ENCODE assay signal across 11 cellular contexts in genomic region chr9:133986061-133986460, GRCh38.
"Had no signal": no experiment of that assay in that cellular context is flagged by ENCODE, and none has a peak within 500 bp of the region (broad histone marks: within the 10 kb centered on the region; RNA-seq: fewer than 3 reads in every experiment).

No MANE protein-coding gene starts in this region.

- H3K9me3 Mint-ChIP-seq: activated naive CD4-positive, alpha-beta T cell treated with anti-CD3 and anti-CD28 coated beads, Interleukin-2, amount 50 U/mL, for 24 hours; endodermal cell; stimulated activated naive CD8-positive, alpha-beta T cell treated with anti-CD3 and anti-CD28 coated beads, Interleukin-15, Interleukin-2, amounts not matched to agents 100 ng/mL and 50 ng/mL, for 24 hours had no signal

- H3K9me3 ChIP-seq: body of pancreas, left lung, psoas muscle had no signal

- ATAC-seq: body of pancreas, left lung, psoas muscle had no signal

- H3K36me3 ChIP-seq: left lung had no signal

- H3K4me3 ChIP-seq: body of pancreas, left lung, psoas muscle, SK-N-MC had no signal

- H3K36me3 Mint-ChIP-seq: activated naive CD4-positive, alpha-beta T cell treated with anti-CD3 and anti-CD28 coated beads, Interleukin-2, amount 50 U/mL, for 24 hours had no signal

- H3K4me1 Mint-ChIP-seq: activated naive CD4-positive, alpha-beta T cell treated with anti-CD3 and anti-CD28 coated beads, Interleukin-2, amount 50 U/mL, for 24 hours had no signal

- H3K27ac ChIP-seq: left lung, psoas muscle, SK-N-MC had no signal

- H3K27me3 ChIP-seq: body of pancreas had no signal

- H3K27me3 Mint-ChIP-seq: stimulated activated naive CD8-positive, alpha-beta T cell treated with anti-CD3 and anti-CD28 coated beads, Interleukin-15, Interleukin-2, amounts not matched to agents 100 ng/mL and 50 ng/mL, for 24 hours had no signal

- H3K4me3 Mint-ChIP-seq: activated naive CD4-positive, alpha-beta T cell treated with anti-CD3 and anti-CD28 coated beads, Interleukin-2, amount 50 U/mL, for 24 hours; endodermal cell; stimulated activated naive CD8-positive, alpha-beta T cell treated with anti-CD3 and anti-CD28 coated beads, Interleukin-15, Interleukin-2, amounts not matched to agents 100 ng/mL and 50 ng/mL, for 24 hours had no signal

- H3K27ac Mint-ChIP-seq: activated naive CD4-positive, alpha-beta T cell treated with anti-CD3 and anti-CD28 coated beads, Interleukin-2, amount 50 U/mL, for 24 hours; endodermal cell; stimulated activated naive CD8-positive, alpha-beta T cell treated with anti-CD3 and anti-CD28 coated beads, Interleukin-15, Interleukin-2, amounts not matched to agents 100 ng/mL and 50 ng/mL, for 24 hours had no signal

- DNase-seq: body of pancreas; cerebellar nuclear complex; dermis blood vessel endothelial cell; endodermal cell; stimulated activated CD4-positive, alpha-beta T cell treated with anti-CD3 and anti-CD28 coated beads, Interleukin-2, amount 100 ng/mL, for 48 hours; T-helper 1 cell had no signal
